In genomic region chr10:103696094-103696410, GRCh38 we compare ENCODE assay signal across 11 cellular contexts.
DNase-seq lines count a peak whose midpoint lies in the region; ATAC-seq, FAIRE-seq and TF ChIP-seq lines count a peak whose summit lies in the region.
"Had no signal": no experiment of that assay in that cellular context is flagged by ENCODE, and none has a peak within 500 bp of the region (broad histone marks: within the 10 kb centered on the region; RNA-seq: fewer than 3 reads in every experiment).

No MANE protein-coding gene starts in this region.

- no peak for ATAC-seq in left ventricle myocardium superior
- ATAC-seq in RWPE2 (ENCODE audit: low read depth) = no peak
- no peak for ATAC-seq in foreskin keratinocyte
- no peak for ATAC-seq in GM18520 (IDR thresholded peaks at IDR 0.05; ENCODE audit: unreplicated experiment)

- no peak for DNase-seq in left ventricle myocardium inferior
- no peak for DNase-seq in left ventricle myocardium superior
- DNase-seq in RWPE2 (ENCODE audit: low spot score) = no peak
- no peak for DNase-seq in foreskin keratinocyte
- no peak for DNase-seq in transverse colon
- no peak for DNase-seq in ovary
- DNase-seq in RCC 7860 (ENCODE audit: low spot score) = no peak
- DNase-seq: COR-L47, NCI-H2227 treated with DMSO at 0.1 percent for 48 hours had no signal

- H3K27ac ChIP-seq in left ventricle myocardium inferior (replicated peaks) (peak overlapping the region; percentile 66), RWPE2 (ENCODE audit: poor library complexity, severe bottlenecking) (peak overlapping the region; percentile 92), foreskin keratinocyte (peak overlapping the region; percentile 6), transverse colon (peak overlapping the region; percentile 61 to 79 (median 68)), ovary (no peak overlapping the region)
- H3K27ac ChIP-seq: SJSA1 had no signal

- TF ChIP-seq EP300 in transverse colon (IDR thresholded peaks at IDR 0.05; ENCODE audit: low read depth) (no peak), ovary (IDR thresholded peaks at IDR 0.05) (no peak)

- peaks cover 4% of the 10 kb centered on the region for H3K36me3 ChIP-seq in left ventricle myocardium inferior
- peaks cover 14% of the 10 kb centered on the region for H3K36me3 ChIP-seq in RWPE2 (ENCODE audit: low read depth)
- no peaks in the 10 kb centered on the region for H3K36me3 ChIP-seq in transverse colon
- no peaks in the 10 kb centered on the region for H3K36me3 ChIP-seq in ovary
- H3K36me3 ChIP-seq: SJSA1 had no signal

- no peak for TF ChIP-seq POLR2A in transverse colon (IDR thresholded peaks at IDR 0.05)
- TF ChIP-seq POLR2A in ovary (IDR thresholded peaks at IDR 0.05) = no peak

- no peak for TF ChIP-seq CTCF in left ventricle myocardium inferior (IDR thresholded peaks at IDR 0.05; ENCODE audit: borderline replicate concordance)
- TF ChIP-seq CTCF in RWPE2 (IDR thresholded peaks at IDR 0.05; ENCODE audit: poor library complexity, severe bottlenecking) = no peak
- TF ChIP-seq CTCF in foreskin keratinocyte (conservative IDR thresholded peaks at IDR 0.05) = no peak
- TF ChIP-seq CTCF in transverse colon (IDR thresholded peaks at IDR 0.05) = no peak
- TF ChIP-seq CTCF in ovary (IDR thresholded peaks at IDR 0.05) = no peak

- H3K4me1 ChIP-seq in left ventricle myocardium inferior = peaks cover 50% of the 10 kb centered on the region
- peaks cover 23% of the 10 kb centered on the region for H3K4me1 ChIP-seq in RWPE2 (ENCODE audit: insufficient read depth, poor library complexity, severe bottlenecking)
- peaks cover 29% of the 10 kb centered on the region for H3K4me1 ChIP-seq in foreskin keratinocyte
- peaks cover 17 to 48% (median 41%) of the 10 kb centered on the region in 4 donors for H3K4me1 ChIP-seq in transverse colon
- H3K4me1 ChIP-seq in ovary (ENCODE audit: insufficient read depth) = peaks cover 5% of the 10 kb centered on the region

- no peak for FAIRE-seq in RCC 7860 (lab: Jason Lieb, UNC)

- in situ Hi-C loops in transverse colon (cut with MboI; ENCODE audit: low pct_ligation_motif_present in 1 of 4, low pct_unique_long_range_greater_than_20kb in 1 of 4, low sequenced_read_pairs in 3 of 4) = loop anchor here in 1 of 4 donors (25.0 kb wide), 1 partner anchor 284 kb away; no protein-coding TSS in a partner anchor

- H3K4me3 ChIP-seq in left ventricle myocardium inferior (no peak overlapping the region), RWPE2 (ENCODE audit: severe bottlenecking) (no peak overlapping the region), transverse colon (no peak overlapping the region), ovary (no peak overlapping the region)
- H3K4me3 ChIP-seq: SJSA1 had no signal

- H3K27me3 ChIP-seq in left ventricle myocardium inferior (ENCODE audit: low read depth) (no peaks in the 10 kb centered on the region), RWPE2 (ENCODE audit: insufficient read depth, poor library complexity, severe bottlenecking) (no peaks in the 10 kb centered on the region), foreskin keratinocyte (no peaks in the 10 kb centered on the region), transverse colon (no peaks in the 10 kb centered on the region), ovary (no peaks in the 10 kb centered on the region)

- intact Hi-C loops in left ventricle myocardium inferior (cut with micrococcal nuclease) = no loop called here
- intact Hi-C loops in left ventricle myocardium superior (cut with micrococcal nuclease) = no loop called here
- intact Hi-C loops in transverse colon (cut with DNase I; ENCODE audit: low total_unique reads) = no loop called here
- intact Hi-C loops in ovary (cut with DNase I) = no loop called here

- H3K9me3 ChIP-seq in left ventricle myocardium inferior (replicated peaks) (no peaks in the 10 kb centered on the region), RWPE2 (ENCODE audit: severe bottlenecking) (no peaks in the 10 kb centered on the region), transverse colon (no peaks in the 10 kb centered on the region), ovary (no peaks in the 10 kb centered on the region)
- H3K9me3 ChIP-seq: SJSA1 had no signal

- 73% methylated on average over 5 of the region's 5 CpGs; no CpG with 5 or more reads in 1 of the 2 donors for WGBS in transverse colon (ENCODE audit: low coverage in 1 of 2), 2 donors
- 84 to 93% (median 89%) methylated on average over 5 of the region's 5 CpGs for WGBS in ovary, 3 donors

Comparison
In these comparisons a context has a peak if more than half of its experiments do, and no peak if none do; other contexts are left out.
1. H3K27ac ChIP-seq: peak in left ventricle myocardium inferior (single experiment), RWPE2 (single experiment), foreskin keratinocyte (single experiment) and transverse colon (4 of 4); none in ovary (0 of 2).